ENCODE assay signal across 9 cellular contexts in the genomic region with DNA sequence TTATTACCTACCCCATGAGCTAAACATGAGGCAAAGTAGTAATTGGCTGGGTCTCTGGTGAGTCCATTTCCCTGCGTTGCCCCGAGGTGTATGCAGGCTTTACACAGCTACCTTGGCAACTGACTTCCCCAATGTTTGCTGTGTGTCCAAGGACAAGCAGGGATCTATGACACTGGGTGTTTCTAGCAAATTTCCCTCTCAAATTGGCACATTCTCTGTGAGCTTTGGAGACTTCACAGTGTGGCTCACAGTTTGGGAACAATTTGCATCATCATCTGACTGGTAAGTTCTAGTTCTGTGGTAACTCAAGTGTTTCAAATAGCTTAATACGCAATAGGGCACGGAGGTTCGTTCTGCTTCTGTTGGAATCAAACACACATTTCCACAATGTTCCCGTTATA. TPM values are rescaled to one million over a fixed set of nuclear protein-coding genes. Genes with fewer than 3 reads are reported as not detected.
DNase-seq lines count a peak whose midpoint lies in the region; ATAC-seq and TF ChIP-seq lines count a peak whose summit lies in the region.
"Had no signal": no experiment of that assay in that cellular context is flagged by ENCODE, and none has a peak within 500 bp of the region (broad histone marks: within the 10 kb centered on the region; RNA-seq: fewer than 3 reads in every experiment).

No MANE protein-coding gene starts in this region.

- no peaks in the 10 kb centered on the region for H3K27me3 ChIP-seq in breast epithelium
- H3K27me3 ChIP-seq in liver (ENCODE audit: control insufficient read depth in 4 of 4, insufficient read depth in 4 of 4, low read length in 3 of 4), result no peaks in the 10 kb centered on the region
- no peaks in the 10 kb centered on the region for H3K27me3 ChIP-seq in tibial nerve

- ATAC-seq in GM18867 (IDR thresholded peaks at IDR 0.05; ENCODE audit: unreplicated experiment), result no peak

- H3K9me3 ChIP-seq in breast epithelium (no peaks in the 10 kb centered on the region), liver (ENCODE audit: control insufficient read depth in 4 of 4, low read length in 3 of 4) (no peaks in the 10 kb centered on the region), tibial nerve (no peaks in the 10 kb centered on the region)

- TF ChIP-seq RAD21 in liver (IDR thresholded peaks at IDR 0.05), result peak; percentile 39 to 52

- TF ChIP-seq CTCF in breast epithelium (IDR thresholded peaks at IDR 0.05), result no peak
- no peak for TF ChIP-seq CTCF in liver (IDR thresholded peaks at IDR 0.05; ENCODE audit: low read depth, low read length, missing input control)
- no peak for TF ChIP-seq CTCF in tibial nerve (IDR thresholded peaks at IDR 0.05)

- peak in 1 of 2 donors; percentile 91 for TF ChIP-seq EP300 in tibial nerve (IDR thresholded peaks at IDR 0.05)

- H3K4me3 ChIP-seq in breast epithelium, result peak overlapping the region; percentile 26 to 67 (median 38)
- no peak overlapping the region for H3K4me3 ChIP-seq in liver (ENCODE audit: low read depth in 1 of 3, low read length in 3 of 3)
- peak overlapping the region in 2 of 4 donors; percentile 16 to 29 for H3K4me3 ChIP-seq in tibial nerve

- DNase-seq in MV-4-11 (lab: John Stamatoyannopoulos, UW), result peak; percentile 4
- peak; percentile 64 to 72 for DNase-seq in breast epithelium (ENCODE audit: low spot score in 2 of 2)
- peak in 1 of 2 donors; percentile 67 for DNase-seq in tibial nerve (ENCODE audit: low spot score in 2 of 2)
- DNase-seq in iPS-NIHi7 (ENCODE audit: extremely low spot score), result no peak
- no peak for DNase-seq in NCI-H187 treated with DMSO at 0.1 percent for 48 hours (lab: John Stamatoyannopoulos, UW)

- peak overlapping the region in 1 of 2 donors; percentile 60 for H3K9ac ChIP-seq in liver (ENCODE audit: low read depth in 1 of 2, low read length in 2 of 2)

- TF ChIP-seq POLR2A in breast epithelium (IDR thresholded peaks at IDR 0.05), result no peak
- no peak for TF ChIP-seq POLR2A in tibial nerve (IDR thresholded peaks at IDR 0.05)

- H3K27ac ChIP-seq in breast epithelium (peak overlapping the region; percentile 82 to 93), liver (ENCODE audit: low read depth in 1 of 2, low read length in 2 of 2) (peak overlapping the region; percentile 68 to 85), tibial nerve (peak overlapping the region in 3 of 4 donors; percentile 68 to 84 (median 73))

- H3K36me3 ChIP-seq in breast epithelium (peaks cover 7% of the 10 kb centered on the region), liver (ENCODE audit: control insufficient read depth in 4 of 4, insufficient read depth in 3 of 4, low read depth in 1 of 4, low read length in 3 of 4) (peaks cover 6 to 49% (median 42%) of the 10 kb centered on the region in 4 donors), tibial nerve (peaks cover 0 to 47% (median 0%) of the 10 kb centered on the region in 3 donors)

- peaks cover 6 to 8% of the 10 kb centered on the region in 2 donors for H3K4me1 ChIP-seq in breast epithelium
- H3K4me1 ChIP-seq in liver (ENCODE audit: control insufficient read depth in 4 of 4, insufficient read depth in 4 of 4, low read length in 3 of 4), result peaks cover 6 to 44% (median 22%) of the 10 kb centered on the region in 4 donors
- peaks cover 0 to 41% (median 11%) of the 10 kb centered on the region in 4 donors for H3K4me1 ChIP-seq in tibial nerve

- intact Hi-C loops in breast epithelium (cut with DNase I; ENCODE audit: low total_unique reads), result no loop called here

- 28% methylated on average over 6 of the region's 6 CpGs for whole genome bisulfite sequencing in liver
- WGBS in tibial nerve, 2 donors, result 59 to 69% methylated on average over 6 of the region's 6 CpGs

TF ChIP-seq in liver, 16 proteins besides CTCF, POLR2A, EP300 and RAD21:
- TF ChIP-seq RXRA (IDR thresholded peaks at IDR 0.05) (peak; percentile 92 to 95), EGR1 (IDR thresholded peaks at IDR 0.05; ENCODE audit: low read depth in 2 of 2) (peak in 1 of 2 donors; percentile 92), JUND (IDR thresholded peaks at IDR 0.05) (peak; percentile 83 to 93), FOXA2 (IDR thresholded peaks at IDR 0.05) (peak; percentile 70), TAF1 (conservative IDR thresholded peaks at IDR 0.05) (peak; percentile 66), NR2F2 (IDR thresholded peaks at IDR 0.05) (peak; percentile 16), HNF4A (conservative IDR thresholded peaks at IDR 0.05) (peak; percentile 76 to 84), FOXA1 (IDR thresholded peaks at IDR 0.05) (peak; percentile 49), YY1 (IDR thresholded peaks at IDR 0.05) (peak; percentile 73), GABPA (IDR thresholded peaks at IDR 0.05 in 1 of 2, conservative IDR thresholded peaks at IDR 0.05 in 1 of 2) (no peak), SP1 (IDR thresholded peaks at IDR 0.05) (peak; percentile 96), HNF4G (IDR thresholded peaks at IDR 0.05) (no peak)
- TF ChIP-seq, protein P1, sequence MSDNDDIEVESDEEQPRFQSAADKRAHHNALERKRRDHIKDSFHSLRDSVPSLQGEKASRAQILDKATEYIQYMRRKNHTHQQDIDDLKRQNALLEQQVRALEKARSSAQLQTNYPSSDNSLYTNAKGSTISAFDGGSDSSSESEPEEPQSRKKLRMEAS (IDR thresholded peaks at IDR 0.05), result peak; percentile 91
- TF ChIP-seq, protein P2, sequence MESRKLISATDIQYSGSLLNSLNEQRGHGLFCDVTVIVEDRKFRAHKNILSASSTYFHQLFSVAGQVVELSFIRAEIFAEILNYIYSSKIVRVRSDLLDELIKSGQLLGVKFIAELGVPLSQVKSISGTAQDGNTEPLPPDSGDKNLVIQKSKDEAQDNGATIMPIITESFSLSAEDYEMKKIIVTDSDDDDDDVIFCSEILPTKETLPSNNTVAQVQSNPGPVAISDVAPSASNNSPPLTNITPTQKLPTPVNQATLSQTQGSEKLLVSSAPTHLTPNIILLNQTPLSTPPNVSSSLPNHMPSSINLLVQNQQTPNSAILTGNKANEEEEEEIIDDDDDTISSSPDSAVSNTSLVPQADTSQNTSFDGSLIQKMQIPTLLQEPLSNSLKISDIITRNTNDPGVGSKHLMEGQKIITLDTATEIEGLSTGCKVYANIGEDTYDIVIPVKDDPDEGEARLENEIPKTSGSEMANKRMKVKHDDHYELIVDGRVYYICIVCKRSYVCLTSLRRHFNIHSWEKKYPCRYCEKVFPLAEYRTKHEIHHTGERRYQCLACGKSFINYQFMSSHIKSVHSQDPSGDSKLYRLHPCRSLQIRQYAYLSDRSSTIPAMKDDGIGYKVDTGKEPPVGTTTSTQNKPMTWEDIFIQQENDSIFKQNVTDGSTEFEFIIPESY (IDR thresholded peaks at IDR 0.05), result peak; percentile 90
- TF ChIP-seq, protein P3, sequence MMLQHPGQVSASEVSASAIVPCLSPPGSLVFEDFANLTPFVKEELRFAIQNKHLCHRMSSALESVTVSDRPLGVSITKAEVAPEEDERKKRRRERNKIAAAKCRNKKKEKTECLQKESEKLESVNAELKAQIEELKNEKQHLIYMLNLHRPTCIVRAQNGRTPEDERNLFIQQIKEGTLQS (IDR thresholded peaks at IDR 0.05), result peak; percentile 99
- TF ChIP-seq, protein P4, sequence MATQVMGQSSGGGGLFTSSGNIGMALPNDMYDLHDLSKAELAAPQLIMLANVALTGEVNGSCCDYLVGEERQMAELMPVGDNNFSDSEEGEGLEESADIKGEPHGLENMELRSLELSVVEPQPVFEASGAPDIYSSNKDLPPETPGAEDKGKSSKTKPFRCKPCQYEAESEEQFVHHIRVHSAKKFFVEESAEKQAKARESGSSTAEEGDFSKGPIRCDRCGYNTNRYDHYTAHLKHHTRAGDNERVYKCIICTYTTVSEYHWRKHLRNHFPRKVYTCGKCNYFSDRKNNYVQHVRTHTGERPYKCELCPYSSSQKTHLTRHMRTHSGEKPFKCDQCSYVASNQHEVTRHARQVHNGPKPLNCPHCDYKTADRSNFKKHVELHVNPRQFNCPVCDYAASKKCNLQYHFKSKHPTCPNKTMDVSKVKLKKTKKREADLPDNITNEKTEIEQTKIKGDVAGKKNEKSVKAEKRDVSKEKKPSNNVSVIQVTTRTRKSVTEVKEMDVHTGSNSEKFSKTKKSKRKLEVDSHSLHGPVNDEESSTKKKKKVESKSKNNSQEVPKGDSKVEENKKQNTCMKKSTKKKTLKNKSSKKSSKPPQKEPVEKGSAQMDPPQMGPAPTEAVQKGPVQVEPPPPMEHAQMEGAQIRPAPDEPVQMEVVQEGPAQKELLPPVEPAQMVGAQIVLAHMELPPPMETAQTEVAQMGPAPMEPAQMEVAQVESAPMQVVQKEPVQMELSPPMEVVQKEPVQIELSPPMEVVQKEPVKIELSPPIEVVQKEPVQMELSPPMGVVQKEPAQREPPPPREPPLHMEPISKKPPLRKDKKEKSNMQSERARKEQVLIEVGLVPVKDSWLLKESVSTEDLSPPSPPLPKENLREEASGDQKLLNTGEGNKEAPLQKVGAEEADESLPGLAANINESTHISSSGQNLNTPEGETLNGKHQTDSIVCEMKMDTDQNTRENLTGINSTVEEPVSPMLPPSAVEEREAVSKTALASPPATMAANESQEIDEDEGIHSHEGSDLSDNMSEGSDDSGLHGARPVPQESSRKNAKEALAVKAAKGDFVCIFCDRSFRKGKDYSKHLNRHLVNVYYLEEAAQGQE (IDR thresholded peaks at IDR 0.05), result peak; percentile 72

RNA-seq across cellular contexts. Expression of a gene that starts 12.5 kb away (rescaled TPM):
- total RNA-seq in breast epithelium (1,000 to 10,000 TPM in 2 of 3 donors, 100 to 1,000 TPM in 1; 987 to 2,750 (median 1,078) TPM), liver (1,000 to 10,000 TPM in 1 of 2 donors, under 1 TPM in 1; 0.47 to 2,438 TPM), tibial nerve (1,000 to 10,000 TPM in 1 of 4 donors, 100 to 1,000 TPM in 3; 520 to 1,803 (median 896) TPM)
- 1,000 to 10,000 TPM; 3,316 to 3,724 TPM for polyA plus RNA-seq in liver
- total RNA-seq: OCI-LY7 had no signal
- polyA plus RNA-seq: neural cell had no signal

Comparison
In these comparisons a context has a peak if more than half of its experiments do, and no peak if none do; other contexts are left out.
1. DNase-seq: peak in MV-4-11 (single experiment) and breast epithelium (2 of 2); none in iPS-NIHi7 (single experiment) and NCI-H187 treated with DMSO at 0.1 percent for 48 hours (single experiment).
2. H3K4me3 ChIP-seq: peak in breast epithelium (3 of 3); none in liver (0 of 3).
3. Peak in every context shown above with its lines, with median percentiles within 50 percentile points of each other: H3K27ac ChIP-seq.